ENCODE assay signal across 1 cellular context in the genomic region with DNA sequence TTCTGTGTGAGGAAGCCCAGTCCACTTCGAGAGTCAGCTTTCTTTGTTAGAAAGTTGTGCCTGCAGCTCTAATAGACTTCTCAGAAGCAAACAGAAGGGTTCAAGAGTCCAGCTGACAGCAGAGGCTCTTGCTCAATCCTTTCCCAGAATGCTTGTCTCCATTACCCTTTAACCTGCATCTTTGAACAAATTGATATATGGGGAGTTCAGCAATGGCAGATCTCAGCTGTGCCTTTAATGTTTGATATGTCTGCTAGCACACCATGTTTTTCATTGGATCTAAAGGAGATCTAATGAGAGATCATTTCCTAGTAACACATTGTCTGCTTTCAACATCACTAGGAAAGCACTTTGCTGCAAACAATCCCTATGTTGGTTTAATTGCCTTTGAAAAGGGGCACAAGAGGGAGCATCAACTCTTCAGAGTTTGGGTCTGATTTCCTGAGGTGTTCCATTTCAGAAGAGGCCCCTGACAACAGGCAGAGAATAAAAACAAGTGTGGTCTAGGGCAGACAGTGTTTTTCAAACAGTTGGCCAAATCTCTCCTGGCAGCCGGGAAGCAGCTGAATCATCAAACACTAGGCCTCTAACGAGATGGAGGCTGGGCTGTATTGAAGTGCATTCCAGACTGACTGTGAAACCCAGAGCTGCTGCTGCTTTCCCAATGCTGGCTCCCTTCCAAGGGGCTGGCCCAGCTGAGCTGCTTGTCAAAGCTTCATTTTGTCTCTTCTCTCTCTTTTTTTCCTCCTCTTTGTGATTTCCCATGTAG.
TF ChIP-seq lines count a peak whose summit lies in the region.

No MANE protein-coding gene starts in this region.

TF ChIP-seq in HepG2, 621 proteins besides CTCF, POLR2A, EP300 and RAD21 (continued from another document and continues in another):
- TF ChIP-seq, protein P1, sequence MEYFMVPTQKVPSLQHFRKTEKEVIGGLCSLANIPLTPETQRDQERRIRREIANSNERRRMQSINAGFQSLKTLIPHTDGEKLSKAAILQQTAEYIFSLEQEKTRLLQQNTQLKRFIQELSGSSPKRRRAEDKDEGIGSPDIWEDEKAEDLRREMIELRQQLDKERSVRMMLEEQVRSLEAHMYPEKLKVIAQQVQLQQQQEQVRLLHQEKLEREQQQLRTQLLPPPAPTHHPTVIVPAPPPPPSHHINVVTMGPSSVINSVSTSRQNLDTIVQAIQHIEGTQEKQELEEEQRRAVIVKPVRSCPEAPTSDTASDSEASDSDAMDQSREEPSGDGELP (IDR thresholded peaks at IDR 0.05; ENCODE audit: borderline replicate concordance, low read depth), result peak; percentile 83
- TF ChIP-seq FOSL2 (CRISPR knock-in tag; IDR thresholded peaks at IDR 0.05), result peak; percentile 81
- TF ChIP-seq ZNF7 (CRISPR knock-in tag; IDR thresholded peaks at IDR 0.05), result no peak
- TF ChIP-seq, protein P2, sequence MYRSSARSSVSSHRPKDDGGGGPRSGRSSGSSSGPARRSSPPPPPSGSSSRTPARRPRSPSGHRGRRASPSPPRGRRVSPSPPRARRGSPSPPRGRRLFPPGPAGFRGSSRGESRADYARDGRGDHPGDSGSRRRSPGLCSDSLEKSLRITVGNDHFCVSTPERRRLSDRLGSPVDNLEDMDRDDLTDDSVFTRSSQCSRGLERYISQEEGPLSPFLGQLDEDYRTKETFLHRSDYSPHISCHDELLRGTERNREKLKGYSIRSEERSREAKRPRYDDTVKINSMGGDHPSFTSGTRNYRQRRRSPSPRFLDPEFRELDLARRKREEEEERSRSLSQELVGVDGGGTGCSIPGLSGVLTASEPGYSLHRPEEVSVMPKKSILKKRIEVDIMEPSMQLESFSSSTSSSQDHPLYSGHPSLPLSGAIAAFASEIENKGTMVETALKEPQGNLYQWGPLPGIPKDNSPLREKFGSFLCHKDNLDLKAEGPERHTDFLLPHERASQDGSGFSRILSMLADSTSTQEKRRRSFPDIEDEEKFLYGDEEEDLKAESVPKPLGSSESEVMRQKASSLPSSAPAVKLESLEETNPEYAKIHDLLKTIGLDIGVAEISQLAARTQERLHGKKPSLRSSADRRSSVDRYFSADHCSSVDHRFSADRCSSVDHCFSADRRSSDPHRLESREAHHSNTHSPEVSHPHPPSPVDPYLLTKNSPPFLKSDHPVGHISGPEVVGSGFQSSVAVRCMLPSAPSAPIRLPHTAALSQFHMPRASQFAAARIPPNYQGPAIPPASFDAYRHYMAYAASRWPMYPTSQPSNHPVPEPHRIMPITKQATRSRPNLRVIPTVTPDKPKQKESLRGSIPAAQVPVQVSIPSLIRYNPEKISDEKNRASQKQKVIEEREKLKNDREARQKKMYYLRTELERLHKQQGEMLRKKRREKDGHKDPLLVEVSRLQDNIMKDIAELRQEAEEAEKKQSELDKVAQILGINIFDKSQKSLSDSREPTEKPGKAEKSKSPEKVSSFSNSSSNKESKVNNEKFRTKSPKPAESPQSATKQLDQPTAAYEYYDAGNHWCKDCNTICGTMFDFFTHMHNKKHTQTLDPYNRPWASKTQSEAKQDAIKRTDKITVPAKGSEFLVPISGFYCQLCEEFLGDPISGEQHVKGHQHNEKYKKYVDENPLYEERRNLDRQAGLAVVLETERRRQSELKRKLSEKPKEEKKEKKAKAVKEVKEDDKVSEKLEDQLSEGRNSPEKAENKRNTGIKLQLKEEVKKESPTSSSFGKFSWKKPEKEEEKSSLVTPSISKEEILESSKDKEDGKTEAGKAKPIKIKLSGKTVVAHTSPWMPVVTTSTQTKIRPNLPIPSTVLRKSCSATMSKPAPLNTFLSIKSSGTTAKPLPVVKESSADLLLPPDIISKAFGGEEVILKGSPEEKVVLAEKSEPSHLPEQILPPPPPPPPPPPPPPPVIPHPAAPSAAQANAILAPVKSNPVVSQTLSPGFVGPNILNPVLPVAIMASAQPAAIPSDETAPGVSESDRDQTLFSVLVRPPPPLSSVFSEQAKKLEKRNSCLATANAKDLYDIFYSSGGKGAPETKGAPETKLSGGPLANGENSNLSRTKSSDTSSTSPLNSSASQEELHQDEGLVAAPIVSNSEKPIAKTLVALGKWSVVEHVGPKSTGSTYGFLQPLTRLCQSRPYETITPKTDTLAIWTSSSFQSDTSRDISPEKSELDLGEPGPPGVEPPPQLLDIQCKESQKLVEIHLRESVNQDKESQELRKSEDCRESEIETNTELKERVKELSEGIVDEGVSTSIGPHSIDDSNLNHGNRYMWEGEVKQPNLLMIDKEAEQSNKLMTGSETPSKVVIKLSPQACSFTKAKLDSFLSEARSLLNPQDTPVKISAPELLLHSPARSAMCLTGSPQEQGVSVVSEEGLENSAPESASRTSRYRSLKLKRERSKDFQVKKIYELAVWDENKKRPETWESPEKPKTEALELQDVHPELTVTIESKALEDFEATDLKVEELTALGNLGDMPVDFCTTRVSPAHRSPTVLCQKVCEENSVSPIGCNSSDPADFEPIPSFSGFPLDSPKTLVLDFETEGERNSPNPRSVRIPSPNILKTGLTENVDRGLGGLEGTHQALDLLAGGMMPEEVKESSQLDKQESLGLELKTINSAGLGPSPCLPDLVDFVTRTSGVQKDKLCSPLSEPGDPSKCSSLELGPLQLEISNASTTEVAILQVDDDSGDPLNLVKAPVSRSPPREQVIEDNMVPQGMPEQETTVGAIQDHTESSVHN (CRISPR knock-in tag; IDR thresholded peaks at IDR 0.05), result no peak
- TF ChIP-seq, protein P3, sequence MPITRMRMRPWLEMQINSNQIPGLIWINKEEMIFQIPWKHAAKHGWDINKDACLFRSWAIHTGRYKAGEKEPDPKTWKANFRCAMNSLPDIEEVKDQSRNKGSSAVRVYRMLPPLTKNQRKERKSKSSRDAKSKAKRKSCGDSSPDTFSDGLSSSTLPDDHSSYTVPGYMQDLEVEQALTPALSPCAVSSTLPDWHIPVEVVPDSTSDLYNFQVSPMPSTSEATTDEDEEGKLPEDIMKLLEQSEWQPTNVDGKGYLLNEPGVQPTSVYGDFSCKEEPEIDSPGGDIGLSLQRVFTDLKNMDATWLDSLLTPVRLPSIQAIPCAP (CRISPR knock-in tag; IDR thresholded peaks at IDR 0.05; ENCODE audit: low read depth), result no peak
- TF ChIP-seq, protein P4, sequence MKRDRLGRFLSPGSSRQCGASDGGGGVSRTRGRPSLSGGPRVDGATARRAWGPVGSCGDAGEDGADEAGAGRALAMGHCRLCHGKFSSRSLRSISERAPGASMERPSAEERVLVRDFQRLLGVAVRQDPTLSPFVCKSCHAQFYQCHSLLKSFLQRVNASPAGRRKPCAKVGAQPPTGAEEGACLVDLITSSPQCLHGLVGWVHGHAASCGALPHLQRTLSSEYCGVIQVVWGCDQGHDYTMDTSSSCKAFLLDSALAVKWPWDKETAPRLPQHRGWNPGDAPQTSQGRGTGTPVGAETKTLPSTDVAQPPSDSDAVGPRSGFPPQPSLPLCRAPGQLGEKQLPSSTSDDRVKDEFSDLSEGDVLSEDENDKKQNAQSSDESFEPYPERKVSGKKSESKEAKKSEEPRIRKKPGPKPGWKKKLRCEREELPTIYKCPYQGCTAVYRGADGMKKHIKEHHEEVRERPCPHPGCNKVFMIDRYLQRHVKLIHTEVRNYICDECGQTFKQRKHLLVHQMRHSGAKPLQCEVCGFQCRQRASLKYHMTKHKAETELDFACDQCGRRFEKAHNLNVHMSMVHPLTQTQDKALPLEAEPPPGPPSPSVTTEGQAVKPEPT (CRISPR knock-in tag; IDR thresholded peaks at IDR 0.05; ENCODE audit: low read depth), result no peak
- peak; percentile 32; the same call in 1 of the 2 replicates for TF ChIP-seq ZFY (CRISPR knock-in tag; IDR thresholded peaks at IDR 0.05)
- TF ChIP-seq HNF4G (IDR thresholded peaks at IDR 0.05; ENCODE audit: borderline replicate concordance, low read depth, low read length), result peak; percentile 80; the same call in 1 of the 2 replicates
- no peak; the same call in 1 of the 2 replicates for TF ChIP-seq HNF4G (CRISPR knock-in tag; IDR thresholded peaks at IDR 0.05; ENCODE audit: borderline replicate concordance, low read depth)
- TF ChIP-seq, protein P5, sequence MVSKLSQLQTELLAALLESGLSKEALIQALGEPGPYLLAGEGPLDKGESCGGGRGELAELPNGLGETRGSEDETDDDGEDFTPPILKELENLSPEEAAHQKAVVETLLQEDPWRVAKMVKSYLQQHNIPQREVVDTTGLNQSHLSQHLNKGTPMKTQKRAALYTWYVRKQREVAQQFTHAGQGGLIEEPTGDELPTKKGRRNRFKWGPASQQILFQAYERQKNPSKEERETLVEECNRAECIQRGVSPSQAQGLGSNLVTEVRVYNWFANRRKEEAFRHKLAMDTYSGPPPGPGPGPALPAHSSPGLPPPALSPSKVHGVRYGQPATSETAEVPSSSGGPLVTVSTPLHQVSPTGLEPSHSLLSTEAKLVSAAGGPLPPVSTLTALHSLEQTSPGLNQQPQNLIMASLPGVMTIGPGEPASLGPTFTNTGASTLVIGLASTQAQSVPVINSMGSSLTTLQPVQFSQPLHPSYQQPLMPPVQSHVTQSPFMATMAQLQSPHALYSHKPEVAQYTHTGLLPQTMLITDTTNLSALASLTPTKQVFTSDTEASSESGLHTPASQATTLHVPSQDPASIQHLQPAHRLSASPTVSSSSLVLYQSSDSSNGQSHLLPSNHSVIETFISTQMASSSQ (IDR thresholded peaks at IDR 0.05; ENCODE audit: low read depth), result no peak
- TF ChIP-seq, protein P5 (CRISPR knock-in tag; IDR thresholded peaks at IDR 0.05; ENCODE audit: borderline replicate concordance), result 0 out of 2 replicates have a peak, but pooled peaks have one; percentile 10
- TF ChIP-seq TEAD3 (CRISPR knock-in tag; optimal IDR thresholded peaks at IDR 0.05; ENCODE audit: borderline replicate concordance), result peak; percentile 77
- no peak for TF ChIP-seq GABPB1 (CRISPR knock-in tag; IDR thresholded peaks at IDR 0.05)
- no peak for TF ChIP-seq ZNF816 (CRISPR knock-in tag; IDR thresholded peaks at IDR 0.05; ENCODE audit: borderline replicate concordance)
- peak; percentile 93 for TF ChIP-seq HNF4A (CRISPR knock-in tag; IDR thresholded peaks at IDR 0.05)
- no peak for TF ChIP-seq CHCHD3 (CRISPR knock-in tag; IDR thresholded peaks at IDR 0.05)
- TF ChIP-seq, protein P6, sequence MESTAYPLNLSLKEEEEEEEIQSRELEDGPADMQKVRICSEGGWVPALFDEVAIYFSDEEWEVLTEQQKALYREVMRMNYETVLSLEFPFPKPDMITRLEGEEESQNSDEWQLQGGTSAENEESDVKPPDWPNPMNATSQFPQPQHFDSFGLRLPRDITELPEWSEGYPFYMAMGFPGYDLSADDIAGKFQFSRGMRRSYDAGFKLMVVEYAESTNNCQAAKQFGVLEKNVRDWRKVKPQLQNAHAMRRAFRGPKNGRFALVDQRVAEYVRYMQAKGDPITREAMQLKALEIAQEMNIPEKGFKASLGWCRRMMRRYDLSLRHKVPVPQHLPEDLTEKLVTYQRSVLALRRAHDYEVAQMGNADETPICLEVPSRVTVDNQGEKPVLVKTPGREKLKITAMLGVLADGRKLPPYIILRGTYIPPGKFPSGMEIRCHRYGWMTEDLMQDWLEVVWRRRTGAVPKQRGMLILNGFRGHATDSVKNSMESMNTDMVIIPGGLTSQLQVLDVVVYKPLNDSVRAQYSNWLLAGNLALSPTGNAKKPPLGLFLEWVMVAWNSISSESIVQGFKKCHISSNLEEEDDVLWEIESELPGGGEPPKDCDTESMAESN (CRISPR knock-in tag; conservative IDR thresholded peaks at IDR 0.05), result 0 out of 2 replicates have a peak, but pooled peaks have one; percentile 32
- TF ChIP-seq, protein P7, sequence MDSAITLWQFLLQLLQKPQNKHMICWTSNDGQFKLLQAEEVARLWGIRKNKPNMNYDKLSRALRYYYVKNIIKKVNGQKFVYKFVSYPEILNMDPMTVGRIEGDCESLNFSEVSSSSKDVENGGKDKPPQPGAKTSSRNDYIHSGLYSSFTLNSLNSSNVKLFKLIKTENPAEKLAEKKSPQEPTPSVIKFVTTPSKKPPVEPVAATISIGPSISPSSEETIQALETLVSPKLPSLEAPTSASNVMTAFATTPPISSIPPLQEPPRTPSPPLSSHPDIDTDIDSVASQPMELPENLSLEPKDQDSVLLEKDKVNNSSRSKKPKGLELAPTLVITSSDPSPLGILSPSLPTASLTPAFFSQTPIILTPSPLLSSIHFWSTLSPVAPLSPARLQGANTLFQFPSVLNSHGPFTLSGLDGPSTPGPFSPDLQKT (CRISPR knock-in tag; IDR thresholded peaks at IDR 0.05; ENCODE audit: borderline replicate concordance), result no peak
- peak; percentile 57 for TF ChIP-seq PHF21A (CRISPR knock-in tag; IDR thresholded peaks at IDR 0.05)
- peak; percentile 34; the same call in 1 of the 2 replicates for TF ChIP-seq SALL1 (CRISPR knock-in tag; IDR thresholded peaks at IDR 0.05)
- TF ChIP-seq PAX8 (CRISPR knock-in tag; IDR thresholded peaks at IDR 0.05; ENCODE audit: borderline replicate concordance), result no peak
- TF ChIP-seq, protein P8, sequence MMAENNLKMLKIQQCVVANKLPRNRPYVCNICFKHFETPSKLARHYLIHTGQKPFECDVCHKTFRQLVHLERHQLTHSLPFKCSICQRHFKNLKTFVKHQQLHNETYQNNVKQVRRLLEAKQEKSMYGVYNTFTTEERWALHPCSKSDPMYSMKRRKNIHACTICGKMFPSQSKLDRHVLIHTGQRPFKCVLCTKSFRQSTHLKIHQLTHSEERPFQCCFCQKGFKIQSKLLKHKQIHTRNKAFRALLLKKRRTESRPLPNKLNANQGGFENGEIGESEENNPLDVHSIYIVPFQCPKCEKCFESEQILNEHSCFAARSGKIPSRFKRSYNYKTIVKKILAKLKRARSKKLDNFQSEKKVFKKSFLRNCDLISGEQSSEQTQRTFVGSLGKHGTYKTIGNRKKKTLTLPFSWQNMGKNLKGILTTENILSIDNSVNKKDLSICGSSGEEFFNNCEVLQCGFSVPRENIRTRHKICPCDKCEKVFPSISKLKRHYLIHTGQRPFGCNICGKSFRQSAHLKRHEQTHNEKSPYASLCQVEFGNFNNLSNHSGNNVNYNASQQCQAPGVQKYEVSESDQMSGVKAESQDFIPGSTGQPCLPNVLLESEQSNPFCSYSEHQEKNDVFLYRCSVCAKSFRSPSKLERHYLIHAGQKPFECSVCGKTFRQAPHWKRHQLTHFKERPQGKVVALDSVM (CRISPR knock-in tag; IDR thresholded peaks at IDR 0.05), result no peak
- no peak for TF ChIP-seq DNMT1 (CRISPR knock-in tag; IDR thresholded peaks at IDR 0.05)
- TF ChIP-seq RAD51 (IDR thresholded peaks at IDR 0.05; ENCODE audit: borderline replicate concordance), result no peak
